In genomic region chr11:4068962-4069361, GRCh38 we compare ENCODE assay signal across 11 cellular contexts. TPM values are rescaled to one million over a fixed set of nuclear protein-coding genes. Genes with fewer than 3 reads are reported as not detected.
DNase-seq lines count a peak whose midpoint lies in the region; ATAC-seq and TF ChIP-seq lines count a peak whose summit lies in the region.
"Had no signal": no experiment of that assay in that cellular context is flagged by ENCODE, and none has a peak within 500 bp of the region (broad histone marks: within the 10 kb centered on the region; RNA-seq: fewer than 3 reads in every experiment).

No MANE protein-coding gene starts in this region.

- no peak overlapping the region for H3K4me3 Mint-ChIP-seq in activated T-cell treated with anti-CD3 and anti-CD28 coated beads, Interleukin-2, amount 50 U/mL, for 72 hours
- peak overlapping the region; percentile 3 to 40 for H3K4me3 Mint-ChIP-seq in effector memory CD8-positive, alpha-beta T cell
- H3K4me3 Mint-ChIP-seq in stimulated activated naive CD8-positive, alpha-beta T cell treated with anti-CD3 and anti-CD28 coated beads, Interleukin-15, amount 100 ng/mL, for 72 hours: no peak overlapping the region

- no peaks in the 10 kb centered on the region for H3K9me3 Mint-ChIP-seq in activated T-cell treated with anti-CD3 and anti-CD28 coated beads, Interleukin-2, amount 50 U/mL, for 72 hours
- no peaks in the 10 kb centered on the region for H3K9me3 Mint-ChIP-seq in effector memory CD8-positive, alpha-beta T cell
- no peaks in the 10 kb centered on the region for H3K9me3 Mint-ChIP-seq in stimulated activated naive CD8-positive, alpha-beta T cell treated with anti-CD3 and anti-CD28 coated beads, Interleukin-15, amount 100 ng/mL, for 72 hours

- peaks cover 61% of the 10 kb centered on the region for H3K4me1 Mint-ChIP-seq in activated T-cell treated with anti-CD3 and anti-CD28 coated beads, Interleukin-2, amount 50 U/mL, for 72 hours (ENCODE audit: low read depth)
- H3K4me1 Mint-ChIP-seq in effector memory CD8-positive, alpha-beta T cell (ENCODE audit: low read depth in 2 of 2): peaks cover 58 to 64% of the 10 kb centered on the region in 2 donors
- peaks cover 80% of the 10 kb centered on the region for H3K4me1 Mint-ChIP-seq in stimulated activated naive CD8-positive, alpha-beta T cell treated with anti-CD3 and anti-CD28 coated beads, Interleukin-15, amount 100 ng/mL, for 72 hours

- CTCF ChIA-PET in HEK293T (lab: Yijun Ruan, JAX): no interaction called here

- no peak for DNase-seq in activated T-cell treated with anti-CD3 and anti-CD28 coated beads, Interleukin-2, amount 50 U/mL, for 72 hours
- DNase-seq in activated T-cell treated with anti-CD3 and anti-CD28 coated beads, Interleukin-2, amount 50 U/mL, for 48 hours: no peak
- DNase-seq in OCI-M1 (lab: John Stamatoyannopoulos, UW): peak; percentile 49
- DNase-seq in effector memory CD8-positive, alpha-beta T cell: no peak
- no peak for DNase-seq in stimulated activated naive CD8-positive, alpha-beta T cell treated with anti-CD3 and anti-CD28 coated beads, Interleukin-15, amount 100 ng/mL, for 72 hours
- DNase-seq in HEK293T (ENCODE audit: extremely low spot score): no peak
- DNase-seq: EL; ovary; stimulated activated CD8-positive, alpha-beta memory T cell treated with anti-CD3 and anti-CD28 coated beads, Interleukin-4, amount 100 ng/mL, for 48 hours had no signal

- no peak for ATAC-seq in activated T-cell treated with anti-CD3 and anti-CD28 coated beads, Interleukin-2, amount 50 U/mL, for 72 hours (replicated peaks in 1 of 2)
- ATAC-seq in effector memory CD8-positive, alpha-beta T cell (replicated peaks): no peak
- ATAC-seq in stimulated activated naive CD8-positive, alpha-beta T cell treated with anti-CD3 and anti-CD28 coated beads, Interleukin-15, amount 100 ng/mL, for 72 hours: no peak
- ATAC-seq in GM19455 (IDR thresholded peaks at IDR 0.05; ENCODE audit: unreplicated experiment) (no peak), HG02938 (IDR thresholded peaks at IDR 0.05; ENCODE audit: unreplicated experiment) (no peak)

- POLR2A ChIA-PET in HEK293T (lab: Yijun Ruan, JAX): interaction anchor here (1.4 kb wide), 1 partner anchor 214 kb away, joined by 4 read pairs; no protein-coding TSS in a partner anchor

- peak overlapping the region; percentile 71 for H3K27ac Mint-ChIP-seq in activated T-cell treated with anti-CD3 and anti-CD28 coated beads, Interleukin-2, amount 50 U/mL, for 72 hours
- peak overlapping the region; percentile 73 to 82 for H3K27ac Mint-ChIP-seq in effector memory CD8-positive, alpha-beta T cell
- peak overlapping the region; percentile 1 to 26 for H3K27ac Mint-ChIP-seq in stimulated activated naive CD8-positive, alpha-beta T cell treated with anti-CD3 and anti-CD28 coated beads, Interleukin-15, amount 100 ng/mL, for 72 hours

- H3K36me3 Mint-ChIP-seq in activated T-cell treated with anti-CD3 and anti-CD28 coated beads, Interleukin-2, amount 50 U/mL, for 72 hours (ENCODE audit: insufficient read depth in 2 of 2): peaks cover 5 to 9% of the 10 kb centered on the region in 2 donors
- peaks cover 2% of the 10 kb centered on the region for H3K36me3 Mint-ChIP-seq in effector memory CD8-positive, alpha-beta T cell (ENCODE audit: insufficient read depth)

- H3K27me3 Mint-ChIP-seq in activated T-cell treated with anti-CD3 and anti-CD28 coated beads, Interleukin-2, amount 50 U/mL, for 72 hours (ENCODE audit: low read depth): no peaks in the 10 kb centered on the region
- no peaks in the 10 kb centered on the region for H3K27me3 Mint-ChIP-seq in effector memory CD8-positive, alpha-beta T cell
- no peaks in the 10 kb centered on the region for H3K27me3 Mint-ChIP-seq in stimulated activated naive CD8-positive, alpha-beta T cell treated with anti-CD3 and anti-CD28 coated beads, Interleukin-15, amount 100 ng/mL, for 72 hours

TF ChIP-seq in HEK293T, 16 proteins besides CTCF, POLR2A, EP300 and RAD21:
- TF ChIP-seq HDGF (IDR thresholded peaks at IDR 0.05; ENCODE audit: borderline replicate concordance) (no peak), TARDBP (IDR thresholded peaks at IDR 0.05) (no peak), FOXM1 (IDR thresholded peaks at IDR 0.05; ENCODE audit: borderline replicate concordance) (no peak), FOXK2 (IDR thresholded peaks at IDR 0.05) (no peak), NFRKB (IDR thresholded peaks at IDR 0.05) (no peak), ARNT (IDR thresholded peaks at IDR 0.05) (no peak), FOXA1 (IDR thresholded peaks at IDR 0.05) (no peak), ELF4 (IDR thresholded peaks at IDR 0.05) (no peak), LEF1 (IDR thresholded peaks at IDR 0.05; ENCODE audit: borderline replicate concordance) (no peak), SP1 (IDR thresholded peaks at IDR 0.05) (no peak), BHLHE40 (IDR thresholded peaks at IDR 0.05; ENCODE audit: borderline replicate concordance) (no peak), CTBP1 (IDR thresholded peaks at IDR 0.05; ENCODE audit: borderline replicate concordance) (no peak), L3MBTL2 (conservative IDR thresholded peaks at IDR 0.05) (no peak), SUZ12 (IDR thresholded peaks at IDR 0.05) (no peak), ZNF384 (IDR thresholded peaks at IDR 0.05) (no peak)
- TF ChIP-seq, protein P1, sequence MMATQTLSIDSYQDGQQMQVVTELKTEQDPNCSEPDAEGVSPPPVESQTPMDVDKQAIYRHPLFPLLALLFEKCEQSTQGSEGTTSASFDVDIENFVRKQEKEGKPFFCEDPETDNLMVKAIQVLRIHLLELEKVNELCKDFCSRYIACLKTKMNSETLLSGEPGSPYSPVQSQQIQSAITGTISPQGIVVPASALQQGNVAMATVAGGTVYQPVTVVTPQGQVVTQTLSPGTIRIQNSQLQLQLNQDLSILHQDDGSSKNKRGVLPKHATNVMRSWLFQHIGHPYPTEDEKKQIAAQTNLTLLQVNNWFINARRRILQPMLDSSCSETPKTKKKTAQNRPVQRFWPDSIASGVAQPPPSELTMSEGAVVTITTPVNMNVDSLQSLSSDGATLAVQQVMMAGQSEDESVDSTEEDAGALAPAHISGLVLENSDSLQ (IDR thresholded peaks at IDR 0.05): no peak

RNA-seq across cellular contexts. Expression of gene RRM1, which starts 25.6 kb away (rescaled TPM):
- total RNA-seq in activated T-cell treated with anti-CD3 and anti-CD28 coated beads, Interleukin-2, amount 50 U/mL, for 72 hours: 100 to 1,000 TPM; 166 to 189 TPM

Comparison
In these comparisons a context has a peak if more than half of its experiments do, and no peak if none do; other contexts are left out.
1. H3K27ac Mint-ChIP-seq: peak in every context shown above with its lines; median percentile 78 in effector memory CD8-positive, alpha-beta T cell; 71 in activated T-cell treated with anti-CD3 and anti-CD28 coated beads, Interleukin-2, amount 50 U/mL, for 72 hours; 14 in stimulated activated naive CD8-positive, alpha-beta T cell treated with anti-CD3 and anti-CD28 coated beads, Interleukin-15, amount 100 ng/mL, for 72 hours.
2. H3K4me3 Mint-ChIP-seq: peak in effector memory CD8-positive, alpha-beta T cell (2 of 2); none in activated T-cell treated with anti-CD3 and anti-CD28 coated beads, Interleukin-2, amount 50 U/mL, for 72 hours (0 of 2) and stimulated activated naive CD8-positive, alpha-beta T cell treated with anti-CD3 and anti-CD28 coated beads, Interleukin-15, amount 100 ng/mL, for 72 hours (0 of 2).